In genomic region chr22:24155597-24156145, GRCh38 we compare ENCODE assay signal across 8 cellular contexts. TPM values are rescaled to one million over a fixed set of nuclear protein-coding genes. Genes with fewer than 3 reads are reported as not detected.
DNase-seq lines count a peak whose midpoint lies in the region; ATAC-seq and TF ChIP-seq lines count a peak whose summit lies in the region.

No MANE protein-coding gene starts in this region.

- intact Hi-C loops in mucosa of descending colon (cut with DNase I, micrococcal nuclease): no loop called here

- peaks cover 18% of the 10 kb centered on the region for H3K4me1 ChIP-seq in mucosa of descending colon (ENCODE audit: low read depth)
- H3K4me1 ChIP-seq in subcutaneous abdominal adipose tissue (ENCODE audit: control insufficient read depth in 5 of 5, insufficient read depth in 5 of 5, low read length in 5 of 5): peaks cover 0 to 59% (median 44%) of the 10 kb centered on the region in 5 donors

- no peak overlapping the region for H3K27ac ChIP-seq in subcutaneous abdominal adipose tissue (ENCODE audit: low read depth, low read length)

- ATAC-seq in HG02571 (IDR thresholded peaks at IDR 0.05; ENCODE audit: unreplicated experiment) (peak; percentile 26), esophagus mucosa (peak; percentile 60), mucosa of descending colon (peak; percentile 75)

- H3K36me3 ChIP-seq in mucosa of descending colon (ENCODE audit: low read depth): no peaks in the 10 kb centered on the region
- H3K36me3 ChIP-seq in subcutaneous abdominal adipose tissue (ENCODE audit: control insufficient read depth in 5 of 5, insufficient read depth in 5 of 5, low read length in 5 of 5): peaks cover 0 to 10% (median 4%) of the 10 kb centered on the region in 5 donors

- H3K9ac ChIP-seq in subcutaneous abdominal adipose tissue (ENCODE audit: low read length in 5 of 5): peak overlapping the region in 3 of 5 donors; percentile 23 to 62 (median 32)

- H3K27me3 ChIP-seq in subcutaneous abdominal adipose tissue (ENCODE audit: control insufficient read depth in 5 of 5, insufficient read depth in 4 of 5, low read length in 5 of 5): no peaks in the 10 kb centered on the region

- H3K9me3 ChIP-seq in mucosa of descending colon: no peaks in the 10 kb centered on the region
- no peaks in the 10 kb centered on the region for H3K9me3 ChIP-seq in subcutaneous abdominal adipose tissue (ENCODE audit: control insufficient read depth in 5 of 5, low read length in 5 of 5)

- DNase-seq in GM12865 (ENCODE audit: low read depth) (peak; percentile 76), NCI-H226 (peak; percentile 62), mucosa of descending colon (peak; percentile 77 to 86 (median 85)), NCI-H187 treated with DMSO at 0.1 percent for 48 hours (lab: John Stamatoyannopoulos, UW) (no peak)
- peak; percentile 76 for DNase-seq in activated CD8-positive, alpha-beta memory T cell treated with anti-CD3 and anti-CD28 coated beads, Interleukin-2, amount 50 U/mL, for 48 hours

- TF ChIP-seq CTCF in GM12865 (IDR thresholded peaks at IDR 0.05; ENCODE audit: insufficient read depth, low read depth, low read length, missing control alignments) (peak; percentile 51), mucosa of descending colon (IDR thresholded peaks at IDR 0.05) (peak; percentile 17)

- H3K4me3 ChIP-seq in GM12865 (ENCODE audit: low read depth, low read length) (peak overlapping the region; percentile 53), mucosa of descending colon (peak overlapping the region; percentile 50), subcutaneous abdominal adipose tissue (ENCODE audit: low read depth in 1 of 5, low read length in 5 of 5) (peak overlapping the region; percentile 39 to 90 (median 88))

RNA-seq across cellular contexts. Expression of gene SUSD2, which starts 25.6 kb away (rescaled TPM):
- 1.4 TPM for total RNA-seq in esophagus mucosa
- total RNA-seq in mucosa of descending colon: 1 to 10 TPM; 1.3 to 3.9 (median 3.3) TPM
